In genomic region chr9:33255006-33255405, GRCh38 we compare ENCODE assay signal across 1 cellular context.
A peak's percentile ranks its signal among the peaks of the same experiment; 100 is the strongest.
TF ChIP-seq lines count a peak whose summit lies in the region.

No MANE protein-coding gene starts in this region.

TF ChIP-seq in HepG2, 621 proteins besides CTCF, POLR2A, EP300 and RAD21:
- TF ChIP-seq CHD2 (IDR thresholded peaks at IDR 0.05; ENCODE audit: low read depth, low read length) (no peak), ZSCAN25 (CRISPR knock-in tag; IDR thresholded peaks at IDR 0.05) (no peak), RBFOX2 (IDR thresholded peaks at IDR 0.05; ENCODE audit: low read depth, low read length) (peak; percentile 21; the same call in 1 of the 2 replicates), ETV5 (CRISPR knock-in tag; IDR thresholded peaks at IDR 0.05; ENCODE audit: borderline replicate concordance) (no peak)
